In genomic region chr1:8211620-8212442, GRCh38 we compare ENCODE assay signal across 7 cellular contexts.
DNase-seq lines count a peak whose midpoint lies in the region; ATAC-seq lines count a peak whose summit lies in the region.

No MANE protein-coding gene starts in this region.

- peak; percentile 88 for DNase-seq in HK-2 (ENCODE audit: unreplicated experiment)
- peak; percentile 98 for DNase-seq in SW480 (ENCODE audit: low spot score)
- peak; percentile 75 for DNase-seq in glomerular endothelial cell (ENCODE audit: extremely low read depth, low read depth, low spot score)
- peak; percentile 32 for DNase-seq in stimulated activated CD8-positive, alpha-beta memory T cell treated with anti-CD3 and anti-CD28 coated beads, Interleukin-4, amount 100 ng/mL, for 48 hours
- no peak for DNase-seq in NCI-H1436 treated with DMSO at 0.1 percent for 48 hours (lab: John Stamatoyannopoulos, UW)
- DNase-seq in DMS114 treated with DMSO at 0.1 percent for 48 hours (lab: John Stamatoyannopoulos, UW; ENCODE audit: unreplicated experiment) = no peak

- no peak for ATAC-seq in HG02798 (IDR thresholded peaks at IDR 0.05; ENCODE audit: poor library complexity, unreplicated experiment)

Comparison
In these comparisons a context has a peak if more than half of its experiments do, and no peak if none do; other contexts are left out.
1. DNase-seq: peak in HK-2 (single experiment), SW480 (single experiment), glomerular endothelial cell (single experiment) and stimulated activated CD8-positive, alpha-beta memory T cell treated with anti-CD3 and anti-CD28 coated beads, Interleukin-4, amount 100 ng/mL, for 48 hours (single experiment); none in NCI-H1436 treated with DMSO at 0.1 percent for 48 hours (single experiment) and DMS114 treated with DMSO at 0.1 percent for 48 hours (single experiment).